9 cellular contexts compared by ENCODE assay signal in the genomic region with DNA sequence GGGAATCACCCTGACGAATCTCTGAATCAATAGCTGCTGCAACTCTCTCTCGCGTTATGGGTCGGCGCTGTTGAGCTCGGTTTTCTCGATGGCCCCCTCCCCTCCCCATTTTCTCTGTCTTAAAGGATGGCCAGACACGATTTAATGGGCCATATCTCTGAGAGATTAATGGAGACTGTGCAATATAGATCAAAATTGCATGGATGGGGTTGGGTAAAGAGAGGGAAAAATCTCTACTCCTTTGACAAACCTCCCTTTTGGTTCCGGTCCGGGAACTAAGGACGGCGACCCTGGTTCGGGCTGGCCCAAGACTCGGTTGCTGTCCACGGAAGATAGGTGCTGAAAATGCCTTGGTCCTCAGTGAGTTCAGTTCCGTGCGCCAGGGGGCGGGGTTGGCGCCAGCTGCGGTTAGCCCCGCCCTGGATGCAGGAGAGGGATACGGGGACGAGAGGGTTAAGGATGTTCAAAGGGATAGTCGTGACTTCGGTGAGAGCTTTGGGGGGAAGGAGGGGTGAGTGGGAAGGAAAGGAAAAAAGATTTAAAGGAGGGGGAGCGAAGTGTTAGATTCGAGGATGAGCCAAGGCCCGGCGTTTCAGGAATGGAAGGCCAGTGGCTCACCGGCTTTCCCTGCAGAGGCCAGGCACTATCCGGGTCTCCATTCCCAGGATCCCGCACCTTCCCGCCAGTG.
DNase-seq lines count a peak whose midpoint lies in the region; ATAC-seq and TF ChIP-seq lines count a peak whose summit lies in the region.
"Had no signal": no experiment of that assay in that cellular context is flagged by ENCODE, and none has a peak within 500 bp of the region (broad histone marks: within the 10 kb centered on the region; RNA-seq: fewer than 3 reads in every experiment).

No MANE protein-coding gene starts in this region.

- peak in 2 of 6 experiments; percentile 20 to 23 for TF ChIP-seq CTCF in thyroid gland (IDR thresholded peaks at IDR 0.05)

- intact Hi-C loops in thyroid gland (cut with DNase I) = no loop called here

- H3K36me3 ChIP-seq in thyroid gland = no peaks in the 10 kb centered on the region

- H3K4me3 ChIP-seq in iPS-11a (ENCODE audit: low read depth, low read length) (peak overlapping the region; percentile 10), thyroid gland (replicated peaks in 1 of 3) (no peak overlapping the region)

- H3K27ac Mint-ChIP-seq in activated CD4-positive, alpha-beta memory T cell treated with anti-CD3 and anti-CD28 coated beads, Interleukin-2, amount 10 ng/mL, durations not matched to agents 7 days and 5 days = no peak overlapping the region

- peak; percentile 71 for DNase-seq in COLO829 (ENCODE audit: low spot score)
- peak; percentile 48 for DNase-seq in HCEC 1CT
- peak; percentile 31 for DNase-seq in activated CD4-positive, alpha-beta memory T cell treated with anti-CD3 and anti-CD28 coated beads, Interleukin-2, amount 10 ng/mL, durations not matched to agents 7 days and 5 days
- peak; percentile 42 to 55 for DNase-seq in thyroid gland
- no peak for DNase-seq in NCI-H2107 (lab: John Stamatoyannopoulos, UW)
- DNase-seq: naive B cell had no signal

- peaks cover 37 to 58% of the 10 kb centered on the region in 2 donors for H3K4me1 ChIP-seq in thyroid gland

- no peak for ATAC-seq in GM21360 (IDR thresholded peaks at IDR 0.05; ENCODE audit: unreplicated experiment)
- ATAC-seq in GM18858 (IDR thresholded peaks at IDR 0.05; ENCODE audit: unreplicated experiment) = no peak

- peaks cover 33% of the 10 kb centered on the region for H3K4me1 Mint-ChIP-seq in activated CD4-positive, alpha-beta memory T cell treated with anti-CD3 and anti-CD28 coated beads, Interleukin-2, amount 10 ng/mL, durations not matched to agents 7 days and 5 days

- H3K27me3 Mint-ChIP-seq in activated CD4-positive, alpha-beta memory T cell treated with anti-CD3 and anti-CD28 coated beads, Interleukin-2, amount 10 ng/mL, durations not matched to agents 7 days and 5 days = peaks cover 85% of the 10 kb centered on the region

- no peaks in the 10 kb centered on the region for H3K9me3 Mint-ChIP-seq in activated CD4-positive, alpha-beta memory T cell treated with anti-CD3 and anti-CD28 coated beads, Interleukin-2, amount 10 ng/mL, durations not matched to agents 7 days and 5 days

- H3K9me3 ChIP-seq in thyroid gland = no peaks in the 10 kb centered on the region

- H3K27ac ChIP-seq in thyroid gland = no peak overlapping the region

- H3K36me3 Mint-ChIP-seq in activated CD4-positive, alpha-beta memory T cell treated with anti-CD3 and anti-CD28 coated beads, Interleukin-2, amount 10 ng/mL, durations not matched to agents 7 days and 5 days (ENCODE audit: low read depth) = peaks cover 8% of the 10 kb centered on the region

- POLR2A ChIA-PET in activated CD4-positive, alpha-beta memory T cell treated with anti-CD3 and anti-CD28 coated beads, Interleukin-2, amount 10 ng/mL, durations not matched to agents 7 days and 5 days (lab: Charles Lee) = no interaction called here

- H3K4me3 Mint-ChIP-seq in activated CD4-positive, alpha-beta memory T cell treated with anti-CD3 and anti-CD28 coated beads, Interleukin-2, amount 10 ng/mL, durations not matched to agents 7 days and 5 days = no peak overlapping the region

- no peak for TF ChIP-seq POLR2A in thyroid gland (IDR thresholded peaks at IDR 0.05)

- WGBS in thyroid gland, 2 donors = 3 to 6% methylated on average over 33 of the region's 33 CpGs

- CTCF ChIA-PET in activated CD4-positive, alpha-beta memory T cell treated with anti-CD3 and anti-CD28 coated beads, Interleukin-2, amount 10 ng/mL, durations not matched to agents 7 days and 5 days (lab: Charles Lee) = interaction anchor here (1.1 kb wide), 1 partner anchor 8 kb away, joined by 4 read pairs; no protein-coding TSS in a partner anchor

- H3K27me3 ChIP-seq in thyroid gland = peaks cover 57% of the 10 kb centered on the region
